In genomic region chr2:6103949-6104348, GRCh38 we compare ENCODE assay signal across 12 cellular contexts.
DNase-seq lines count a peak whose midpoint lies in the region; ATAC-seq, FAIRE-seq and TF ChIP-seq lines count a peak whose summit lies in the region.
"Had no signal": no experiment of that assay in that cellular context is flagged by ENCODE, and none has a peak within 500 bp of the region (broad histone marks: within the 10 kb centered on the region; RNA-seq: fewer than 3 reads in every experiment).

No MANE protein-coding gene starts in this region.

- H3K9ac ChIP-seq in OCI-LY1 (ENCODE audit: low read length) = no peak overlapping the region

- 52 to 54% methylated on average over 3 of the region's 3 CpGs for WGBS in pancreas, 2 donors

- H3K4me1 ChIP-seq in OCI-LY1 (ENCODE audit: insufficient read depth, low read length, severe bottlenecking) = peaks cover 6% of the 10 kb centered on the region
- H3K4me1 ChIP-seq in pancreas = peaks cover 0 to 7% (median 6%) of the 10 kb centered on the region in 3 donors

- no peaks in the 10 kb centered on the region for H3F3A ChIP-seq in OCI-LY1 (ENCODE audit: insufficient read depth, low read length)

- H3K9me2 ChIP-seq in OCI-LY1 (ENCODE audit: low read depth, low read length) = no peaks in the 10 kb centered on the region

- H3K4me3 ChIP-seq in GM12864 (ENCODE audit: low read depth, low read length) = no peak overlapping the region
- H3K4me3 ChIP-seq in OCI-LY1 (ENCODE audit: low read depth, low read length, poor library complexity, severe bottlenecking) = no peak overlapping the region
- no peak overlapping the region for H3K4me3 ChIP-seq in pancreas
- H3K4me3 ChIP-seq: coronary artery had no signal

- H3K27me3 ChIP-seq in OCI-LY1 (ENCODE audit: insufficient read depth, low read length) (no peaks in the 10 kb centered on the region), pancreas (no peaks in the 10 kb centered on the region)

- H3K9me3 ChIP-seq in OCI-LY1 (ENCODE audit: low read length) = no peaks in the 10 kb centered on the region
- H3K9me3 ChIP-seq in pancreas = no peaks in the 10 kb centered on the region

- no peak for FAIRE-seq in pancreas (lab: Jason Lieb, UNC)

- TF ChIP-seq CTCF in GM12864 (IDR thresholded peaks at IDR 0.05; ENCODE audit: low read depth, low read length, missing control alignments) (peak; percentile 42), OCI-LY1 (IDR thresholded peaks at IDR 0.05; ENCODE audit: low read length) (peak; percentile 57; the same call in 1 of the 2 replicates), pancreas (IDR thresholded peaks at IDR 0.05) (no peak)

- no peaks in the 10 kb centered on the region for H4K20me1 ChIP-seq in OCI-LY1 (ENCODE audit: insufficient read depth, low read length)

- no peak overlapping the region for H2AFZ ChIP-seq in OCI-LY1 (ENCODE audit: low read length)

- DNase-seq in GM12864 (ENCODE audit: low read depth) = peak; percentile 0
- peak; percentile 79 for DNase-seq in NCI-H1092 treated with DMSO at 0.1 percent for 48 hours (lab: John Stamatoyannopoulos, UW)
- peak in 4 of 6 donors; percentile 3 to 52 (median 42) for DNase-seq in pancreas
- DNase-seq in stimulated activated CD4-positive, alpha-beta T cell treated with anti-CD3 and anti-CD28 coated beads, Interleukin-15, amount 100 ng/mL, for 24 hours = no peak
- DNase-seq in activated T-cell treated with anti-CD3 and anti-CD28 coated beads for 4 hours = no peak
- DNase-seq in NCI-H524 treated with DMSO at 0.1 percent for 48 hours (lab: John Stamatoyannopoulos, UW) = no peak
- DNase-seq: activated CD8-positive, alpha-beta memory T cell treated with anti-CD3 and anti-CD28 coated beads, Interleukin-2, amount 10 ng/mL, durations not matched to agents 7 days and 5 days; CD8-positive, alpha-beta memory T cell; Kasumi-1 had no signal

- H3K4me2 ChIP-seq in OCI-LY1 (ENCODE audit: low read length) = no peak overlapping the region

- ATAC-seq in pancreas = peak in 3 of 4 donors; percentile 25 to 27 (median 26)
- ATAC-seq: activated CD8-positive, alpha-beta memory T cell treated with anti-CD3 and anti-CD28 coated beads, Interleukin-2, amount 10 ng/mL, durations not matched to agents 7 days and 5 days; Panc1 had no signal

- H3K27ac ChIP-seq in OCI-LY1 (ENCODE audit: low read depth, low read length, poor library complexity, severe bottlenecking) (no peak overlapping the region), pancreas (no peak overlapping the region)
- H3K27ac ChIP-seq: coronary artery had no signal

- H3K79me2 ChIP-seq in OCI-LY1 (ENCODE audit: insufficient read depth, low read length) = no peaks in the 10 kb centered on the region

- H3K36me3 ChIP-seq in OCI-LY1 (ENCODE audit: insufficient read depth, low read length) (no peaks in the 10 kb centered on the region), pancreas (no peaks in the 10 kb centered on the region)

- intact Hi-C loops in pancreas (cut with DNase I) = no loop called here

Comparison
In these comparisons a context has a peak if more than half of its experiments do, and no peak if none do; other contexts are left out.
1. DNase-seq: peak in GM12864 (single experiment), NCI-H1092 treated with DMSO at 0.1 percent for 48 hours (single experiment) and pancreas (4 of 6); none in stimulated activated CD4-positive, alpha-beta T cell treated with anti-CD3 and anti-CD28 coated beads, Interleukin-15, amount 100 ng/mL, for 24 hours (single experiment), activated T-cell treated with anti-CD3 and anti-CD28 coated beads for 4 hours (single experiment) and NCI-H524 treated with DMSO at 0.1 percent for 48 hours (single experiment).
2. CTCF ChIP-seq: peak in GM12864 (single experiment) and OCI-LY1 (single experiment); none in pancreas (0 of 4).